Comparison of ENCODE assay signal across 20 cellular contexts in the genomic region with DNA sequence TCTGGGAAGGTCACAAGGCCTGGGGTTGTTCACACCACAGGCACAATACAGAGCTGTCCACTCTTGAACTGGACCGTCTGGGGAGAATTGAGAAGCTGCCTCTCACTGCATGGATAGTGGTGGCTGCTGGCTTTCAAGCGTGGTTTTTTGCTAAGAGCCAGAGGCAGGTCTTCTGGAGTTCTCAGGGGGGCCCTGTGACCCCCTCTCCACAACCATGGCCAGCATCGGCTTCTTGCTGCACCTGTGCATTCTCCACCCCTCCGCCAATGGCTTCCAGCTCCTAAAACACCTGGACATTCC.
DNase-seq lines count a peak whose midpoint lies in the region; ATAC-seq, FAIRE-seq and TF ChIP-seq lines count a peak whose summit lies in the region.
"Had no signal": no experiment of that assay in that cellular context is flagged by ENCODE, and none has a peak within 500 bp of the region (broad histone marks: within the 10 kb centered on the region; RNA-seq: fewer than 3 reads in every experiment).

No MANE protein-coding gene starts in this region.

- H4K20me1 ChIP-seq in HepG2 (ENCODE audit: insufficient read depth, low read length) = no peaks in the 10 kb centered on the region
- peaks cover 3% of the 10 kb centered on the region; the same call in 1 of the 2 replicates for H4K20me1 ChIP-seq in K562 (replicated peaks; ENCODE audit: control insufficient read depth, insufficient read depth, low read length)

- in situ Hi-C loops in HepG2 (cut with HindIII; ENCODE audit: extremely low pct_ligation_motif_present, low pct_unique_long_range_greater_than_20kb) (no loop called here), K562 (cut with MboI) (no loop called here), GM13976 (cut with MboI; ENCODE audit: low sequenced_read_pairs, unreplicated experiment) (no loop called here)

- no peaks in the 10 kb centered on the region for H3K9me1 ChIP-seq in K562 (ENCODE audit: control insufficient read depth, insufficient read depth, low read length)

- H2AFZ ChIP-seq in HepG2 (ENCODE audit: low read length) = no peak overlapping the region
- H2AFZ ChIP-seq in K562 (ENCODE audit: low read depth, low read length) = no peak overlapping the region

- no peak for TF ChIP-seq RAD21 in HepG2 (CRISPR knock-in tag; IDR thresholded peaks at IDR 0.05)
- TF ChIP-seq RAD21 in K562 (CRISPR knock-in tag; conservative IDR thresholded peaks at IDR 0.05 in 1 of 2, IDR thresholded peaks at IDR 0.05 in 1 of 2) = no peak

- no peaks in the 10 kb centered on the region for H3K27me3 Mint-ChIP-seq in osteocyte (ENCODE audit: unreplicated experiment)

- H3K27ac ChIP-seq in HepG2 (ENCODE audit: extremely low read length, insufficient read depth, low read length) (no peak overlapping the region), right lobe of liver (no peak overlapping the region), K562 (ENCODE audit: extremely low read depth, low read depth, low read length) (no peak overlapping the region)

- CTCF ChIA-PET in HepG2 (lab: Yijun Ruan, JAX; ENCODE audit: low intra/inter-chr PET ratio, low total read pairs) = no interaction called here
- CTCF ChIA-PET in K562 (lab: Yijun Ruan, JAX; ENCODE audit: low intra/inter-chr PET ratio) = no interaction called here

- no peak overlapping the region for H3K4me3 Mint-ChIP-seq in osteocyte (ENCODE audit: unreplicated experiment)
- H3K4me3 Mint-ChIP-seq: CD4-positive, alpha-beta memory T cell; HFFc6 had no signal

- TF ChIP-seq POLR2A in HepG2 (IDR thresholded peaks at IDR 0.05; ENCODE audit: insufficient read depth in 1 of 2, low read depth in 2 of 2, low read length in 2 of 2) (no peak), right lobe of liver (IDR thresholded peaks at IDR 0.05) (no peak), K562 (conservative IDR thresholded peaks at IDR 0.05) (no peak)

- H3K4me1 ChIP-seq in HepG2 (ENCODE audit: insufficient read depth, low read length) (no peaks in the 10 kb centered on the region), right lobe of liver (no peaks in the 10 kb centered on the region), K562 (replicated peaks in 1 of 2; ENCODE audit: control insufficient read depth in 2 of 2, insufficient read depth in 2 of 2, low read length in 2 of 2) (peaks cover 0 to 4% of the 10 kb centered on the region in 2 experiments; a peak in 1 of 5 replicates)
- H3K4me1 ChIP-seq: HAP-1 had no signal

- ATAC-seq in HepG2 (peak; percentile 16), right lobe of liver (no peak), K562 (peak; percentile 12; the same call in 2 of the 3 replicates), GM19467 (IDR thresholded peaks at IDR 0.05; ENCODE audit: unreplicated experiment) (no peak)

- DNase-seq in HepG2 (ENCODE audit: low spot score) (no peak), right lobe of liver (no peak), K562 (ENCODE audit: extremely low read depth in 1 of 4, low spot score in 3 of 4) (no peak), osteocyte (ENCODE audit: extremely low spot score, unreplicated experiment) (peak; percentile 44), GM13976 (ENCODE audit: low spot score) (no peak), T-helper 2 cell (no peak)
- DNase-seq: C1 segment of cervical spinal cord; Calu3; CD4-positive, alpha-beta memory T cell; COR-L47; DMS153; DND-41; GOT3; HFFc6 had no signal

- WGBS in HepG2 (ENCODE audit: low lambda C conversion rate) = 88% methylated on average over 2 of the region's 4 CpGs
- no CpG with 5 or more reads among the region's 4 CpGs for WGBS in right lobe of liver (ENCODE audit: insufficient coverage, low coverage, low lambda C conversion rate, missing lambda C conversion rate)
- 4% methylated on average over 3 of the region's 4 CpGs for WGBS in K562 (ENCODE audit: insufficient coverage, low coverage, missing lambda C conversion rate)

- no TSS peak for BruUV-seq in HepG2 (replicated peaks; lab: Mats Ljungman, UMichigan)
- BruUV-seq in K562 (replicated peaks; lab: Mats Ljungman, UMichigan) = no TSS peak

- no peak for TF ChIP-seq EP300 in HepG2 (IDR thresholded peaks at IDR 0.05; ENCODE audit: low read depth in 2 of 2, low read length in 2 of 2)
- TF ChIP-seq EP300 in HepG2 (CRISPR knock-in tag; IDR thresholded peaks at IDR 0.05; ENCODE audit: borderline replicate concordance) = no peak
- no peak for TF ChIP-seq EP300 in K562 (IDR thresholded peaks at IDR 0.05; ENCODE audit: low read length)

- H3K4me2 ChIP-seq in HepG2 (ENCODE audit: low read depth, low read length) (no peak overlapping the region), K562 (ENCODE audit: insufficient read depth, low read length) (no peak overlapping the region)

- no peaks in the 10 kb centered on the region for H3K9me3 Mint-ChIP-seq in osteocyte (ENCODE audit: unreplicated experiment)
- H3K9me3 Mint-ChIP-seq: CD4-positive, alpha-beta memory T cell; HFFc6 had no signal

- H3K27me3 ChIP-seq in HepG2 (ENCODE audit: control insufficient read depth in 1 of 2, insufficient read depth in 2 of 2, low read length in 2 of 2) (peaks cover 3 to 5% of the 10 kb centered on the region in 2 experiments; a peak in 3 of 5 replicates), right lobe of liver (no peaks in the 10 kb centered on the region), K562 (ENCODE audit: control insufficient read depth in 2 of 2, insufficient read depth in 2 of 2, low read length in 2 of 2) (peaks cover 23 to 81% of the 10 kb centered on the region in 2 experiments; a peak in 4 of 5 replicates)

- no peak overlapping the region for H3K27ac Mint-ChIP-seq in osteocyte (ENCODE audit: unreplicated experiment)
- H3K27ac Mint-ChIP-seq: HFFc6 had no signal

- H3K36me3 ChIP-seq in HepG2 (replicated peaks in 1 of 2; ENCODE audit: control insufficient read depth in 1 of 2, insufficient read depth in 2 of 2, low read length in 2 of 2) (no peaks in the 10 kb centered on the region), right lobe of liver (peaks cover 0 to 70% (median 27%) of the 10 kb centered on the region in 4 donors), K562 (ENCODE audit: control insufficient read depth, insufficient read depth, low read length) (no peaks in the 10 kb centered on the region)
- H3K36me3 ChIP-seq: HAP-1 had no signal

- no peak overlapping the region for H3K4me3 ChIP-seq in HepG2 (replicated peaks in 1 of 3; ENCODE audit: insufficient read depth in 1 of 3, low read depth in 2 of 3, low read length in 3 of 3)
- no peak overlapping the region for H3K4me3 ChIP-seq in right lobe of liver
- H3K4me3 ChIP-seq in K562 = no peak overlapping the region
- H3K4me3 ChIP-seq: HAP-1 had no signal

- POLR2A ChIA-PET in HepG2 (lab: Yijun Ruan, JAX) = no interaction called here
- POLR2A ChIA-PET in K562 (lab: Yijun Ruan, JAX) = interaction anchor here (0.6 kb wide), 1 partner anchor 12 kb away, joined by 4 read pairs; no protein-coding TSS in a partner anchor

- H3K9me3 ChIP-seq in HepG2 (ENCODE audit: low read length) (no peaks in the 10 kb centered on the region), right lobe of liver (no peaks in the 10 kb centered on the region), K562 (replicated peaks; ENCODE audit: control insufficient read depth, insufficient read depth, low read depth, low read length) (no peaks in the 10 kb centered on the region)
- H3K9me3 ChIP-seq: HAP-1 had no signal

- H3K9ac ChIP-seq in HepG2 (ENCODE audit: insufficient read depth, low read depth, low read length) (no peak overlapping the region), K562 (ENCODE audit: insufficient read depth in 1 of 2, low read depth in 2 of 2, low read length in 2 of 2) (no peak overlapping the region)

- no peaks in the 10 kb centered on the region for H3K79me2 ChIP-seq in HepG2 (ENCODE audit: insufficient read depth, low read length)
- no peaks in the 10 kb centered on the region for H3K79me2 ChIP-seq in K562 (ENCODE audit: control insufficient read depth, insufficient read depth, low read length)

- FAIRE-seq in HepG2 (lab: Jason Lieb, UNC) (no peak), K562 (lab: Jason Lieb, UNC) (no peak)
- FAIRE-seq: G401.6, GM12892, GM19239, H54 had no signal

- TF ChIP-seq CTCF in HepG2 (CRISPR knock-in tag; IDR thresholded peaks at IDR 0.05) (no peak), right lobe of liver (IDR thresholded peaks at IDR 0.05) (no peak), K562 (IDR thresholded peaks at IDR 0.05 in 2 of 3, conservative IDR thresholded peaks at IDR 0.05 in 1 of 3; ENCODE audit: insufficient read depth in 2 of 3, low read depth in 1 of 3, low read length in 3 of 3) (no peak), osteocyte (IDR thresholded peaks at IDR 0.05) (no peak), GM13976 (IDR thresholded peaks at IDR 0.05; ENCODE audit: borderline replicate concordance, control extremely low read depth, extremely low read depth, insufficient read depth, missing control alignments) (no peak)

- intact Hi-C loops in HepG2 (cut with micrococcal nuclease; ENCODE audit: unreplicated experiment) = no loop called here
- intact Hi-C loops in right lobe of liver (cut with DNase I) = no loop called here
- intact Hi-C loops in K562 (cut with micrococcal nuclease) = no loop called here

- no peaks in the 10 kb centered on the region for H3K4me1 Mint-ChIP-seq in osteocyte (ENCODE audit: unreplicated experiment)
- H3K4me1 Mint-ChIP-seq: CD4-positive, alpha-beta memory T cell had no signal

- no peaks in the 10 kb centered on the region for H3K36me3 Mint-ChIP-seq in osteocyte (ENCODE audit: unreplicated experiment)
- H3K36me3 Mint-ChIP-seq: CD4-positive, alpha-beta memory T cell had no signal

TF ChIP-seq in HepG2, 621 proteins besides CTCF, POLR2A, EP300 and RAD21 (continues in another document):
- TF ChIP-seq NFRKB (IDR thresholded peaks at IDR 0.05) (no peak), ZSCAN30 (CRISPR knock-in tag; IDR thresholded peaks at IDR 0.05) (no peak), HNRNPUL1 (IDR thresholded peaks at IDR 0.05; ENCODE audit: low read depth, low read length) (no peak)

TF ChIP-seq in K562, 482 proteins besides CTCF, POLR2A, EP300 and RAD21 (continues in another document):
- TF ChIP-seq L3MBTL2 (IDR thresholded peaks at IDR 0.05) (no peak), TCF3 (CRISPR knock-in tag; IDR thresholded peaks at IDR 0.05) (no peak), GABPB1 (CRISPR knock-in tag; IDR thresholded peaks at IDR 0.05) (no peak)
- TF ChIP-seq, protein P1, sequence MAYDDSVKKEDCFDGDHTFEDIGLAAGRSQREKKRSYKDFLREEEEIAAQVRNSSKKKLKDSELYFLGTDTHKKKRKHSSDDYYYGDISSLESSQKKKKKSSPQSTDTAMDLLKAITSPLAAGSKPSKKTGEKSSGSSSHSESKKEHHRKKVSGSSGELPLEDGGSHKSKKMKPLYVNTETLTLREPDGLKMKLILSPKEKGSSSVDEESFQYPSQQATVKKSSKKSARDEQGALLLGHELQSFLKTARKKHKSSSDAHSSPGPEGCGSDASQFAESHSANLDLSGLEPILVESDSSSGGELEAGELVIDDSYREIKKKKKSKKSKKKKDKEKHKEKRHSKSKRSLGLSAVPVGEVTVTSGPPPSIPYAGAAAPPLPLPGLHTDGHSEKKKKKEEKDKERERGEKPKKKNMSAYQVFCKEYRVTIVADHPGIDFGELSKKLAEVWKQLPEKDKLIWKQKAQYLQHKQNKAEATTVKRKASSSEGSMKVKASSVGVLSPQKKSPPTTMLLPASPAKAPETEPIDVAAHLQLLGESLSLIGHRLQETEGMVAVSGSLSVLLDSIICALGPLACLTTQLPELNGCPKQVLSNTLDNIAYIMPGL (CRISPR knock-in tag; IDR thresholded peaks at IDR 0.05) = no peak

Comparison
In these comparisons a context has a peak if more than half of its experiments do, and no peak if none do; other contexts are left out.
1. ATAC-seq: peak in HepG2 (single experiment) and K562 (single experiment); none in right lobe of liver (0 of 4) and GM19467 (single experiment).